ENCODE assay signal across 8 cellular contexts in genomic region chr17:7045492-7046126, GRCh38. TPM values are rescaled to one million over a fixed set of nuclear protein-coding genes. Genes with fewer than 3 reads are reported as not detected.
A peak's percentile ranks its signal among the peaks of the same experiment; 100 is the strongest.
DNase-seq lines count a peak whose midpoint lies in the region; ATAC-seq and TF ChIP-seq lines count a peak whose summit lies in the region.

No MANE protein-coding gene starts in this region.

- no peaks in the 10 kb centered on the region for H3K36me3 Mint-ChIP-seq in natural killer cell treated with Interleukin-12 subunit alpha and Interleukin-12 subunit beta and Interleukin-15 and Interleukin-18, amount 100 ng/mL, for 72 hours

- no peaks in the 10 kb centered on the region for H3K9me3 Mint-ChIP-seq in natural killer cell treated with Interleukin-12 subunit alpha and Interleukin-12 subunit beta and Interleukin-15 and Interleukin-18, amount 100 ng/mL, for 72 hours

- DNase-seq in AG08396 (ENCODE audit: low spot score) (peak; percentile 71), NCI-H226 (peak; percentile 37), 8988T (no peak)
- DNase-seq in activated CD4-positive, alpha-beta T cell treated with anti-CD3 and anti-CD28 coated beads, Interleukin-2, amount 50 U/mL, for 48 hours: peak; percentile 30 to 43
- DNase-seq in natural killer cell treated with Interleukin-12 subunit alpha and Interleukin-12 subunit beta and Interleukin-15 and Interleukin-18, amount 100 ng/mL, for 72 hours (ENCODE audit: low spot score): no peak

- peaks cover 0 to 5% of the 10 kb centered on the region in 2 donors for H3K27me3 Mint-ChIP-seq in natural killer cell treated with Interleukin-12 subunit alpha and Interleukin-12 subunit beta and Interleukin-15 and Interleukin-18, amount 100 ng/mL, for 72 hours

- TF ChIP-seq CTCF in GM12874 (IDR thresholded peaks at IDR 0.05; ENCODE audit: insufficient read depth, low read depth, low read length): peak; percentile 37; the same call in 1 of the 2 replicates

- H3K27ac Mint-ChIP-seq in natural killer cell treated with Interleukin-12 subunit alpha and Interleukin-12 subunit beta and Interleukin-15 and Interleukin-18, amount 100 ng/mL, for 72 hours: no peak overlapping the region

- peak; percentile 45 for ATAC-seq in esophagus mucosa
- no peak for ATAC-seq in natural killer cell treated with Interleukin-12 subunit alpha and Interleukin-12 subunit beta and Interleukin-15 and Interleukin-18, amount 100 ng/mL, for 72 hours
- no peak for ATAC-seq in HG03045 (IDR thresholded peaks at IDR 0.05; ENCODE audit: unreplicated experiment)

- peaks cover 25 to 36% of the 10 kb centered on the region in 2 donors for H3K4me1 Mint-ChIP-seq in natural killer cell treated with Interleukin-12 subunit alpha and Interleukin-12 subunit beta and Interleukin-15 and Interleukin-18, amount 100 ng/mL, for 72 hours (ENCODE audit: low read depth in 2 of 2)

- H3K4me3 Mint-ChIP-seq in natural killer cell treated with Interleukin-12 subunit alpha and Interleukin-12 subunit beta and Interleukin-15 and Interleukin-18, amount 100 ng/mL, for 72 hours: peak overlapping the region; percentile 86

RNA-seq across cellular contexts. Expression of gene SLC16A11, which starts 1.7 kb away (rescaled TPM):
- 0.60 TPM for total RNA-seq in esophagus mucosa
- 1 to 10 TPM; 1.2 to 1.7 TPM for total RNA-seq in natural killer cell treated with Interleukin-12 subunit alpha and Interleukin-12 subunit beta and Interleukin-15 and Interleukin-18, amount 100 ng/mL, for 72 hours

RNA-seq across cellular contexts. Expression of gene SLC16A13, which starts 9.8 kb away (rescaled TPM):
- 11.8 TPM for total RNA-seq in esophagus mucosa
- total RNA-seq in natural killer cell treated with Interleukin-12 subunit alpha and Interleukin-12 subunit beta and Interleukin-15 and Interleukin-18, amount 100 ng/mL, for 72 hours: 10 to 100 TPM; 11.7 to 19.1 TPM

RNA-seq across cellular contexts. Expression of gene BCL6B, which starts 22.8 kb away (rescaled TPM):
- total RNA-seq in esophagus mucosa: 3.7 TPM
- total RNA-seq in natural killer cell treated with Interleukin-12 subunit alpha and Interleukin-12 subunit beta and Interleukin-15 and Interleukin-18, amount 100 ng/mL, for 72 hours: 1 to 10 TPM in 1 of 2 donors, under 1 TPM in 1; 0.73 to 1.1 TPM

RNA-seq across cellular contexts. Expression of gene RNASEK, which starts 33.2 kb away (rescaled TPM):
- 126 TPM for total RNA-seq in esophagus mucosa
- 100 to 1,000 TPM; 206 to 224 TPM for total RNA-seq in natural killer cell treated with Interleukin-12 subunit alpha and Interleukin-12 subunit beta and Interleukin-15 and Interleukin-18, amount 100 ng/mL, for 72 hours

RNA-seq across cellular contexts. Expression of gene CLEC10A, which starts 34.4 kb away (rescaled TPM):
- total RNA-seq in esophagus mucosa: 0.92 TPM
- total RNA-seq in natural killer cell treated with Interleukin-12 subunit alpha and Interleukin-12 subunit beta and Interleukin-15 and Interleukin-18, amount 100 ng/mL, for 72 hours: not detected

Comparison
In these comparisons a context has a peak if more than half of its experiments do, and no peak if none do; other contexts are left out.
1. DNase-seq: peak in AG08396 (single experiment), NCI-H226 (single experiment) and activated CD4-positive, alpha-beta T cell treated with anti-CD3 and anti-CD28 coated beads, Interleukin-2, amount 50 U/mL, for 48 hours (2 of 2); none in natural killer cell treated with Interleukin-12 subunit alpha and Interleukin-12 subunit beta and Interleukin-15 and Interleukin-18, amount 100 ng/mL, for 72 hours (single experiment) and 8988T (single experiment).